In the genomic region with DNA sequence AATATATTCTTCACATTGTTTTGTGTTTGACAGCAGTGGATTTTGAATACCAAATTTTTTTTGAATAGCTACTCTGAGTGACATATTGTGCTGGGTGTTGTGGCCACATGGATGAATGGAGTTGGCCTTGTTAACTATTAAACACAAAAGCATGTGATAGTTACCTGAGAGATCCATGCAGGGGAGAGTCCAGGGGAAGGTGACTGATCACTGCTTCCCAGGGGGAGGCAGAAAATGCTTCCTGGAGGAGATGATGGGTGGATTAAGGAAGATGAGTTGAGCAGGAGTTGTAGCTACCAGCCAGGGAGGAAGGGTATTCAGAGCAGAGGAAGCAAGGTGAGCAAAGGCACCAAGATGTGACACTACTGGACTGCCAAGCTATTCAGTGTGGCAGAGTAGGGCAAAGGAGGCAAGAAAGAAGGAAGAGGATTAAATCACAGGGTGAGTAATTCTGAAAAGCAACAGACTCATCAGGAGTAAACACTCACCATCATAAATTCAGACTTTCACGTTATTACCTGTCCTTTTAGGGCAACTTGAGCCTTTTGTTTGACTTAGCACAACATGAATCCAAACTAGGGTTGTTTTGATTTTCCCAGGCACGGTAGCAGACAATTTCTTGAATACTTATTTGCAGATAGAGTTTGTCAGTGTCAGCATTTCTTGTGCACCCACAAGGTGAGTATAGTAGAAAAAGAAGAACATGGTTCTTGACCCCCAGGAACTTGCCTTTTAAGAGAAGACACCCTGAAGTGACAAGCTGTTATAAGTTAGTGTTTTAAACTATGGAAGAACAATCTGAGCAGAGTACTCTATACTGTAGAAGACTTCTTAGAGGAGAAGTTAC, we compare ENCODE assay signal across 10 cellular contexts. TPM values are rescaled to one million over a fixed set of nuclear protein-coding genes. Genes with fewer than 3 reads are reported as not detected.
A peak's percentile ranks its signal among the peaks of the same experiment; 100 is the strongest.
DNase-seq lines count a peak whose midpoint lies in the region; ATAC-seq and TF ChIP-seq lines count a peak whose summit lies in the region.
"Had no signal": no experiment of that assay in that cellular context is flagged by ENCODE, and none has a peak within 500 bp of the region (broad histone marks: within the 10 kb centered on the region; RNA-seq: fewer than 3 reads in every experiment).

No MANE protein-coding gene starts in this region.

- H3K36me3 Mint-ChIP-seq in activated T-helper 17 cell treated with anti-CD3 and anti-CD28 coated beads, Interleukin-2, amount 50 U/mL, for 72 hours (ENCODE audit: low read depth), result peaks cover 54% of the 10 kb centered on the region

- CTCF ChIA-PET in HEK293 (lab: Yijun Ruan, JAX), result interaction anchor here (0.7 to 0.9 kb wide), 2 partner anchors 42 to 44 kb away, joined by 3 read pairs; no protein-coding TSS in a partner anchor

- peak overlapping the region; percentile 70 for H3K27ac Mint-ChIP-seq in activated T-helper 17 cell treated with anti-CD3 and anti-CD28 coated beads, Interleukin-2, amount 50 U/mL, for 72 hours

- no peaks in the 10 kb centered on the region for H3K9me3 ChIP-seq in HEK293 (ENCODE audit: control insufficient read depth, insufficient read depth, low read depth, low read length)
- H3K9me3 ChIP-seq: testis had no signal

- H3K4me3 ChIP-seq in HEK293 (ENCODE audit: low read depth, low read length), result no peak overlapping the region
- H3K4me3 ChIP-seq: testis had no signal

- TF ChIP-seq CTCF in 22Rv1 (IDR thresholded peaks at IDR 0.05), result no peak
- TF ChIP-seq CTCF in HEK293 (tag by site-specific recombination; IDR thresholded peaks at IDR 0.05), result no peak

- ATAC-seq in activated T-helper 17 cell treated with anti-CD3 and anti-CD28 coated beads, Interleukin-2, amount 50 U/mL, for 72 hours (replicated peaks), result peak; percentile 47
- no peak for ATAC-seq in GM18498 (IDR thresholded peaks at IDR 0.05; ENCODE audit: unreplicated experiment)
- ATAC-seq: left ventricle myocardium superior had no signal

- no peaks in the 10 kb centered on the region for H3K27me3 Mint-ChIP-seq in activated T-helper 17 cell treated with anti-CD3 and anti-CD28 coated beads, Interleukin-2, amount 50 U/mL, for 72 hours

- no peaks in the 10 kb centered on the region for H3K9me3 Mint-ChIP-seq in activated T-helper 17 cell treated with anti-CD3 and anti-CD28 coated beads, Interleukin-2, amount 50 U/mL, for 72 hours

- peak overlapping the region; percentile 100 for H3K4me3 Mint-ChIP-seq in activated T-helper 17 cell treated with anti-CD3 and anti-CD28 coated beads, Interleukin-2, amount 50 U/mL, for 72 hours

- H3K4me1 Mint-ChIP-seq in activated T-helper 17 cell treated with anti-CD3 and anti-CD28 coated beads, Interleukin-2, amount 50 U/mL, for 72 hours, result peaks cover 34% of the 10 kb centered on the region

- POLR2A ChIA-PET in HEK293 (lab: Yijun Ruan, JAX), result no interaction called here

- H3K27ac ChIP-seq in 22Rv1 (peak overlapping the region; percentile 99), HEK293 (ENCODE audit: extremely low read depth, low read depth, low read length) (no peak overlapping the region)
- H3K27ac ChIP-seq: testis had no signal

- H3K4me1 ChIP-seq in HEK293 (ENCODE audit: control insufficient read depth, insufficient read depth, low read length), result peaks cover 23% of the 10 kb centered on the region

- H3K36me3 ChIP-seq in HEK293 (ENCODE audit: control insufficient read depth in 2 of 2, insufficient read depth in 1 of 2, low read length in 2 of 2), result peaks cover 8 to 36% of the 10 kb centered on the region in 2 experiments

- DNase-seq in kidney tubule cell (ENCODE audit: low spot score) (peak; percentile 85), medulla oblongata (ENCODE audit: extremely low spot score) (no peak), amygdala (lab: John Stamatoyannopoulos, UW) (no peak)
- DNase-seq in stimulated activated CD4-positive, alpha-beta T cell treated with anti-CD3 and anti-CD28 coated beads, Interleukin-15, amount 100 ng/mL, for 24 hours, result no peak
- DNase-seq: left ventricle myocardium superior, testis had no signal

TF ChIP-seq in HEK293, 187 proteins besides CTCF, POLR2A, EP300 and RAD21:
- 0 out of 2 replicates have a peak, but pooled peaks have one; percentile 30 for TF ChIP-seq ZNF843 (tag by site-specific recombination; IDR thresholded peaks at IDR 0.05)
- TF ChIP-seq, protein P1, sequence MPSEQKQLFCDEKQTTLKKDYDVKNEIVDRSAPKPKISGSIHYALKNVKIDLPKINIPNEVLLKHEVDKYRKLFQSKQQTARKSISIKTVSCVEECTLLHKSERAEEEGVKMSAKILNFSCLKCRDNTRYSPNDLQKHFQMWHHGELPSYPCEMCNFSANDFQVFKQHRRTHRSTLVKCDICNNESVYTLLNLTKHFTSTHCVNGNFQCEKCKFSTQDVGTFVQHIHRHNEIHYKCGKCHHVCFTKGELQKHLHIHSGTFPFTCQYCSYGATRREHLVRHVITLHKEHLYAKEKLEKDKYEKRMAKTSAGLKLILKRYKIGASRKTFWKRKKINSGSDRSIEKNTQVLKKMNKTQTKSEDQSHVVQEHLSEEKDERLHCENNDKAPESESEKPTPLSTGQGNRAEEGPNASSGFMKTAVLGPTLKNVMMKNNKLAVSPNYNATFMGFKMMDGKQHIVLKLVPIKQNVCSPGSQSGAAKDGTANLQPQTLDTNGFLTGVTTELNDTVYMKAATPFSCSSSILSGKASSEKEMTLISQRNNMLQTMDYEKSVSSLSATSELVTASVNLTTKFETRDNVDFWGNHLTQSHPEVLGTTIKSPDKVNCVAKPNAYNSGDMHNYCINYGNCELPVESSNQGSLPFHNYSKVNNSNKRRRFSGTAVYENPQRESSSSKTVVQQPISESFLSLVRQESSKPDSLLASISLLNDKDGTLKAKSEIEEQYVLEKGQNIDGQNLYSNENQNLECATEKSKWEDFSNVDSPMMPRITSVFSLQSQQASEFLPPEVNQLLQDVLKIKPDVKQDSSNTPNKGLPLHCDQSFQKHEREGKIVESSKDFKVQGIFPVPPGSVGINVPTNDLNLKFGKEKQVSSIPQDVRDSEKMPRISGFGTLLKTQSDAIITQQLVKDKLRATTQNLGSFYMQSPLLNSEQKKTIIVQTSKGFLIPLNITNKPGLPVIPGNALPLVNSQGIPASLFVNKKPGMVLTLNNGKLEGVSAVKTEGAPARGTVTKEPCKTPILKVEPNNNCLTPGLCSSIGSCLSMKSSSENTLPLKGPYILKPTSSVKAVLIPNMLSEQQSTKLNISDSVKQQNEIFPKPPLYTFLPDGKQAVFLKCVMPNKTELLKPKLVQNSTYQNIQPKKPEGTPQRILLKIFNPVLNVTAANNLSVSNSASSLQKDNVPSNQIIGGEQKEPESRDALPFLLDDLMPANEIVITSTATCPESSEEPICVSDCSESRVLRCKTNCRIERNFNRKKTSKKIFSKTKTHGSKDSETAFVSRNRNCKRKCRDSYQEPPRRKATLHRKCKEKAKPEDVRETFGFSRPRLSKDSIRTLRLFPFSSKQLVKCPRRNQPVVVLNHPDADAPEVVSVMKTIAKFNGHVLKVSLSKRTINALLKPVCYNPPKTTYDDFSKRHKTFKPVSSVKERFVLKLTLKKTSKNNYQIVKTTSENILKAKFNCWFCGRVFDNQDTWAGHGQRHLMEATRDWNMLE (tag by site-specific recombination; conservative IDR thresholded peaks at IDR 0.05; ENCODE audit: low read depth), result no peak
- TF ChIP-seq OVOL3 (tag by site-specific recombination; IDR thresholded peaks at IDR 0.05), result no peak
- 0 out of 2 replicates have a peak, but pooled peaks have one; percentile 13 for TF ChIP-seq ZNF600 (tag by site-specific recombination; IDR thresholded peaks at IDR 0.05)
- peak; percentile 32; the same call in 1 of the 2 replicates for TF ChIP-seq FEZF1 (tag by site-specific recombination; IDR thresholded peaks at IDR 0.05)
- TF ChIP-seq ZNF302 (tag by site-specific recombination; IDR thresholded peaks at IDR 0.05; ENCODE audit: low read depth), result no peak
- TF ChIP-seq WT1 (tag by site-specific recombination; IDR thresholded peaks at IDR 0.05), result no peak
- peak; percentile 84 for TF ChIP-seq ZBTB17 (tag by site-specific recombination; IDR thresholded peaks at IDR 0.05)
- TF ChIP-seq SCRT2 (tag by site-specific recombination; IDR thresholded peaks at IDR 0.05), result peak; percentile 76; the same call in 1 of the 2 replicates
- TF ChIP-seq OSR2 (tag by site-specific recombination; IDR thresholded peaks at IDR 0.05), result peak; percentile 20; the same call in 1 of the 2 replicates
- peak; percentile 68 for TF ChIP-seq GLIS1 (tag by site-specific recombination; IDR thresholded peaks at IDR 0.05)
- 0 out of 2 replicates have a peak, but pooled peaks have one; percentile 12 for TF ChIP-seq GFI1B (tag by site-specific recombination; IDR thresholded peaks at IDR 0.05)

RNA-seq across cellular contexts. Expression of gene CD46, which starts 4.2 kb away (rescaled TPM):
- total RNA-seq in activated T-helper 17 cell treated with anti-CD3 and anti-CD28 coated beads, Interleukin-2, amount 50 U/mL, for 72 hours, result 100 to 1,000 TPM in 1 of 2 donors, 10 to 100 TPM in 1; 94.5 to 111 TPM
